In the genomic region with DNA sequence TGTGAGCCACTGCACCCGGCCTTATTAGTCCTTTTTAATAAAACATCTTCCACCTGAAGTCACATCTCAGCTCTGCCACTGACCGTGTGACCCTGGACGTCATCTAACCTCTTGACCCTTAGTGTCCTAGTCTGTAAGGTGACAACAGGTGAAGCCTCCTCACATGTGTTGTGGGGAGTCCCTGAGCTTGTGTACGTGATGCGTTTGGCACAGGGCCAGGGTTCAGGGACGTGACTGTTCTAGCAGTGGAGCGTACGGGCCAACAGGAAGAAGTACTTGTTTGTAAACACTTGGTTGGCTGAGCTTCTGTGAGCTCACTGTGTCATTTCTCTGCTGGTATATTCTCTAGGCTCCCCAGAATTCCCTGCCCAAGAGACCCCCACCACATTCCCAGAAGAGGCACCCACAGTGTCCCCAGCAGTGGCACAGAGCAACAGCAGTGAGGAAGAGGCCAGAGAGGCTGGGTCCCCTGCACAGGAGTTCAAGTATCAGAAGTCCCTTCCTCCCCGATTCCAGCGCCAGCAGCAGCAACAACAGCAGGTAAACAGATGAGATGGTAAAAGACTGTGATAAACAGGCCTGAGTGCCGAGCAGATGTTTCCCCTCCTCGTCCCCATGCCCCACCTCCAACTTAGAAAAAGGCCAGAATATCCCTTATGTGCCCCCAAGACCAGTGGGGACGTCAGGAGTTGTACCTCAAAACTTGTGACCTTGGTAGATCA, we compare ENCODE assay signal across 1 cellular context.
TF ChIP-seq lines count a peak whose summit lies in the region.

No MANE protein-coding gene starts in this region.

TF ChIP-seq in K562, 482 proteins besides CTCF, POLR2A, EP300 and RAD21 (continued from another document):
- TF ChIP-seq, protein P1, sequence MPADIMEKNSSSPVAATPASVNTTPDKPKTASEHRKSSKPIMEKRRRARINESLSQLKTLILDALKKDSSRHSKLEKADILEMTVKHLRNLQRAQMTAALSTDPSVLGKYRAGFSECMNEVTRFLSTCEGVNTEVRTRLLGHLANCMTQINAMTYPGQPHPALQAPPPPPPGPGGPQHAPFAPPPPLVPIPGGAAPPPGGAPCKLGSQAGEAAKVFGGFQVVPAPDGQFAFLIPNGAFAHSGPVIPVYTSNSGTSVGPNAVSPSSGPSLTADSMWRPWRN (IDR thresholded peaks at IDR 0.05; ENCODE audit: low read depth), result no peak
- TF ChIP-seq PHB2 (IDR thresholded peaks at IDR 0.05; ENCODE audit: low read depth) (no peak), FOXM1 (IDR thresholded peaks at IDR 0.05; ENCODE audit: low read depth) (no peak), FOXM1 (CRISPR knock-in tag; IDR thresholded peaks at IDR 0.05; ENCODE audit: low read depth) (no peak), MTA3 (IDR thresholded peaks at IDR 0.05; ENCODE audit: borderline replicate concordance) (no peak), NFIC (IDR thresholded peaks at IDR 0.05) (peak; percentile 83), ZNF707 (CRISPR knock-in tag; conservative IDR thresholded peaks at IDR 0.05) (no peak), NFIX (CRISPR knock-in tag; IDR thresholded peaks at IDR 0.05; ENCODE audit: low read depth) (peak; percentile 30; the same call in 1 of the 2 replicates), ARNT (IDR thresholded peaks at IDR 0.05) (no peak), ZBTB7A (IDR thresholded peaks at IDR 0.05; ENCODE audit: borderline replicate concordance, control insufficient read depth, low read depth, low read length) (no peak)
- TF ChIP-seq, protein P2, sequence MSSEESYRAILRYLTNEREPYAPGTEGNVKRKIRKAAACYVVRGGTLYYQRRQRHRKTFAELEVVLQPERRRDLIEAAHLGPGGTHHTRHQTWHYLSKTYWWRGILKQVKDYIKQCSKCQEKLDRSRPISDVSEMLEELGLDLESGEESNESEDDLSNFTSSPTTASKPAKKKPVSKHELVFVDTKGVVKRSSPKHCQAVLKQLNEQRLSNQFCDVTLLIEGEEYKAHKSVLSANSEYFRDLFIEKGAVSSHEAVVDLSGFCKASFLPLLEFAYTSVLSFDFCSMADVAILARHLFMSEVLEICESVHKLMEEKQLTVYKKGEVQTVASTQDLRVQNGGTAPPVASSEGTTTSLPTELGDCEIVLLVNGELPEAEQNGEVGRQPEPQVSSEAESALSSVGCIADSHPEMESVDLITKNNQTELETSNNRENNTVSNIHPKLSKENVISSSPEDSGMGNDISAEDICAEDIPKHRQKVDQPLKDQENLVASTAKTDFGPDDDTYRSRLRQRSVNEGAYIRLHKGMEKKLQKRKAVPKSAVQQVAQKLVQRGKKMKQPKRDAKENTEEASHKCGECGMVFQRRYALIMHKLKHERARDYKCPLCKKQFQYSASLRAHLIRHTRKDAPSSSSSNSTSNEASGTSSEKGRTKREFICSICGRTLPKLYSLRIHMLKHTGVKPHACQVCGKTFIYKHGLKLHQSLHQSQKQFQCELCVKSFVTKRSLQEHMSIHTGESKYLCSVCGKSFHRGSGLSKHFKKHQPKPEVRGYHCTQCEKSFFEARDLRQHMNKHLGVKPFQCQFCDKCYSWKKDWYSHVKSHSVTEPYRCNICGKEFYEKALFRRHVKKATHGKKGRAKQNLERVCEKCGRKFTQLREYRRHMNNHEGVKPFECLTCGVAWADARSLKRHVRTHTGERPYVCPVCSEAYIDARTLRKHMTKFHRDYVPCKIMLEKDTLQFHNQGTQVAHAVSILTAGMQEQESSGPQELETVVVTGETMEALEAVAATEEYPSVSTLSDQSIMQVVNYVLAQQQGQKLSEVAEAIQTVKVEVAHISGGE (CRISPR knock-in tag; IDR thresholded peaks at IDR 0.05), result no peak
- TF ChIP-seq, protein P3, sequence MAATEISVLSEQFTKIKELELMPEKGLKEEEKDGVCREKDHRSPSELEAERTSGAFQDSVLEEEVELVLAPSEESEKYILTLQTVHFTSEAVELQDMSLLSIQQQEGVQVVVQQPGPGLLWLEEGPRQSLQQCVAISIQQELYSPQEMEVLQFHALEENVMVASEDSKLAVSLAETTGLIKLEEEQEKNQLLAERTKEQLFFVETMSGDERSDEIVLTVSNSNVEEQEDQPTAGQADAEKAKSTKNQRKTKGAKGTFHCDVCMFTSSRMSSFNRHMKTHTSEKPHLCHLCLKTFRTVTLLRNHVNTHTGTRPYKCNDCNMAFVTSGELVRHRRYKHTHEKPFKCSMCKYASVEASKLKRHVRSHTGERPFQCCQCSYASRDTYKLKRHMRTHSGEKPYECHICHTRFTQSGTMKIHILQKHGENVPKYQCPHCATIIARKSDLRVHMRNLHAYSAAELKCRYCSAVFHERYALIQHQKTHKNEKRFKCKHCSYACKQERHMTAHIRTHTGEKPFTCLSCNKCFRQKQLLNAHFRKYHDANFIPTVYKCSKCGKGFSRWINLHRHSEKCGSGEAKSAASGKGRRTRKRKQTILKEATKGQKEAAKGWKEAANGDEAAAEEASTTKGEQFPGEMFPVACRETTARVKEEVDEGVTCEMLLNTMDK (IDR thresholded peaks at IDR 0.05; ENCODE audit: borderline replicate concordance, insufficient read depth, low read depth, low read length, poor library complexity, severe bottlenecking), result no peak
